In the genomic region with DNA sequence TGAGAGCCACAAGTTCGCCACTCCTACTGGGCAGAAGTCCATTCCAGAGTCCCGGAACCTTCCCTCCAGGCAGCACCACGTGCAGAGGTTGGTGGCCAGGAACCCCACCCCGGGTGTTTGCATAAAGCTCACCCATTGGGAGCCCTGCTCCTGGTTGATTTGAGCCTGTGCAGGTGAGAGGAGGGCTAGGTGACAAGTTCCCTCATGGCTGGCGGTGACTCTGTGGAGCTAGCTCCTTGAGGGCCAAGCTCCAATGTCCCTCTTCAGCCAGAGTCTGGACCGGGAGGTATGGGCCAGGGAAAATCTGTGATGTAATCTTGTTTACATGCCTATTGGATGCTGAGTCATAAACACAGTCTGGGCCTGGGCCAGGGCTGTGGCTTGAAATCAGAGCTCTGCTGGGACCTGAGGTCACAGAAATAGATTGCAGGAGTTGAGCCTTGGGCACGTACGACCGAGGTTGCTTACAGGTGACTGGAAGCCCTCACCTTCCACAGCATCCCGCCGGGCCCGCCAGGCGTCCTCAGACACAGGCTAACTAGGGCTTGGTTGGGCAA, we compare ENCODE assay signal across 9 cellular contexts.
DNase-seq lines count a peak whose midpoint lies in the region; ATAC-seq lines count a peak whose summit lies in the region.
"Had no signal": no experiment of that assay in that cellular context is flagged by ENCODE, and none has a peak within 500 bp of the region (broad histone marks: within the 10 kb centered on the region; RNA-seq: fewer than 3 reads in every experiment).

No MANE protein-coding gene starts in this region.

- no peak overlapping the region for H3K9ac ChIP-seq in GM23248
- H3K9ac ChIP-seq: KMS-11 had no signal

- H3K4me3 ChIP-seq in GM23248 = no peak overlapping the region

- no peaks in the 10 kb centered on the region for H3F3A ChIP-seq in GM23248 (ENCODE audit: insufficient read depth)

- ATAC-seq in GM19035 (IDR thresholded peaks at IDR 0.05; ENCODE audit: unreplicated experiment) = no peak

- WGBS in GM23248 (ENCODE audit: low coverage in 1 of 2, low lambda C conversion rate in 2 of 2, missing lambda C conversion rate in 2 of 2), 2 experiments = 40 to 45% methylated on average over 13 of the region's 13 CpGs

- no peaks in the 10 kb centered on the region for H3K79me2 ChIP-seq in GM23248 (ENCODE audit: insufficient read depth)

- no peak overlapping the region for H2AFZ ChIP-seq in GM23248

- H3K27ac ChIP-seq in GM23248 = no peak overlapping the region
- H3K27ac ChIP-seq: KMS-11 had no signal

- 0 out of 2 replicates have a peak, but pooled peaks cover 3% of the 10 kb centered on the region for H3K4me1 ChIP-seq in GM23248 (ENCODE audit: insufficient read depth)

- H3K9me3 ChIP-seq in GM23248 (ENCODE audit: low read depth) = no peaks in the 10 kb centered on the region

- no peaks in the 10 kb centered on the region for H3K27me3 ChIP-seq in GM23248 (replicated peaks; ENCODE audit: insufficient read depth)

- in situ Hi-C loops in GM23248 (cut with MboI) = no loop called here

- no peaks in the 10 kb centered on the region for H3K9me2 ChIP-seq in GM23248 (ENCODE audit: insufficient read depth)

- peak; percentile 86 for DNase-seq in GM23248
- DNase-seq in RPMI7951 (ENCODE audit: low read depth) = peak; percentile 74
- DNase-seq in fibroblast of the conjunctiva (ENCODE audit: low read depth) = peak; percentile 27
- DNase-seq in pulmonary artery endothelial cell (ENCODE audit: low read depth, low spot score) = peak; percentile 33
- no peak for DNase-seq in activated effector memory CD4-positive, alpha-beta T cell treated with Interleukin-2 at 50 U/mL for 16 hours
- no peak for DNase-seq in foreskin melanocyte
- DNase-seq in NCI-H128 (lab: John Stamatoyannopoulos, UW; ENCODE audit: unreplicated experiment) = no peak

- no peaks in the 10 kb centered on the region for H4K20me1 ChIP-seq in GM23248 (ENCODE audit: insufficient read depth)

- no peak overlapping the region for H3K4me2 ChIP-seq in GM23248 (ENCODE audit: unreplicated experiment)
- H3K4me2 ChIP-seq: KMS-11 had no signal

- H3K36me3 ChIP-seq in GM23248 (ENCODE audit: low read depth) = no peaks in the 10 kb centered on the region

Comparison
In these comparisons a context has a peak if more than half of its experiments do, and no peak if none do; other contexts are left out.
1. DNase-seq: peak in GM23248 (single experiment), RPMI7951 (single experiment), fibroblast of the conjunctiva (single experiment) and pulmonary artery endothelial cell (single experiment); none in activated effector memory CD4-positive, alpha-beta T cell treated with Interleukin-2 at 50 U/mL for 16 hours (single experiment), foreskin melanocyte (single experiment) and NCI-H128 (single experiment).